Comparison of ENCODE assay signal across 29 cellular contexts in the genomic region with DNA sequence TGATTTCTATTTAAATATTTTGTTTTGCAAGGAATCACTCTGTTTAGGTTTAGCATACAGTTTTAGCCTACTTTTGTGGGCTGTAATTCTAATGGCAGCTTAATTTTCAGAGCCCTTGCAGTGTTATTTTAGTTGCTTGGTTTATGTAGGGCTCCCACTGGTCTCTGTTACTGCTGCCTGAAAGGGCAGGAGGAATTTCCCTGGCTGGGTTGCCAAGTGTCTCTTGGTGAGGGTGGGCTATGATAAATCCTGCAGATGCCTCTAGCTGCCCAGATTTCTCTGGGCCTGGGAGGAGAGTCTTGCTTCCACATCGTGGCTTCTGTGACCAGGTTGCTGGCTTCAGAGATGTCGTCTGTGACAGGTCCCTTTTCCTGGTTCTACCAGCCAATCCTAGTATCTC. TPM values are rescaled to one million over a fixed set of nuclear protein-coding genes. Genes with fewer than 3 reads are reported as not detected.
"Had no signal": no experiment of that assay in that cellular context is flagged by ENCODE, and none has a peak within 500 bp of the region (broad histone marks: within the 10 kb centered on the region; RNA-seq: fewer than 3 reads in every experiment).

No MANE protein-coding gene starts in this region.

- H3K9ac ChIP-seq: SK-N-SH had no signal

- DNase-seq: activated CD4-positive, alpha-beta T cell treated with anti-CD3 and anti-CD28 coated beads for 36 hours; activated CD4-positive, alpha-beta T cell treated with anti-CD3 and anti-CD28 coated beads, Interleukin-2, amount 50 U/mL, for 4 hours; activated CD8-positive, alpha-beta memory T cell treated with anti-CD3 and anti-CD28 coated beads, Interleukin-2, amount 50 U/mL, for 48 hours; activated CD8-positive, alpha-beta T cell treated with anti-CD3 and anti-CD28 coated beads, Interleukin-2, amount 10 ng/mL, durations not matched to agents 7 days and 5 days; activated naive CD4-positive, alpha-beta T cell; activated T-cell treated with anti-CD3 and anti-CD28 coated beads, Interleukin-2, amount 50 U/mL, for 1 hour; aorta; cerebellar nuclear complex; Karpas-422; NCI-H1092; NCI-H1417; NCI-H1694; NCI-H2029; NCI-H2107; NCI-H2171 treated with DMSO at 0.1 percent for 48 hours; NCI-H226; NCI-H510A treated with DMSO at 0.1 percent for 48 hours; NCI-H69; NK-92 treated with Interleukin-12 subunit alpha and Interleukin-12 subunit beta, amount 100 ng/mL, for 24 hours; OCI-M1; Right ventricle myocardium superior; SJCRH30; SK-N-SH; T-helper 1 cell; WERI-Rb-1 had no signal

- H3K27ac Mint-ChIP-seq: activated CD4-positive, alpha-beta T cell treated with anti-CD3 and anti-CD28 coated beads for 36 hours; activated CD8-positive, alpha-beta T cell treated with anti-CD3 and anti-CD28 coated beads, Interleukin-2, amount 10 ng/mL, durations not matched to agents 7 days and 5 days; activated naive CD4-positive, alpha-beta T cell treated with anti-CD3 and anti-CD28 coated beads, Interleukin-2, amount 50 U/mL, for 24 hours had no signal

- ATAC-seq: activated CD4-positive, alpha-beta T cell treated with anti-CD3 and anti-CD28 coated beads for 36 hours; activated CD8-positive, alpha-beta T cell treated with anti-CD3 and anti-CD28 coated beads, Interleukin-2, amount 10 ng/mL, durations not matched to agents 7 days and 5 days; Panc1 had no signal

- H3K4me3 ChIP-seq: SJCRH30 had no signal

- H3K4me3 Mint-ChIP-seq: activated CD4-positive, alpha-beta T cell treated with anti-CD3 and anti-CD28 coated beads for 36 hours; activated CD8-positive, alpha-beta T cell treated with anti-CD3 and anti-CD28 coated beads, Interleukin-2, amount 10 ng/mL, durations not matched to agents 7 days and 5 days; activated naive CD4-positive, alpha-beta T cell treated with anti-CD3 and anti-CD28 coated beads, Interleukin-2, amount 50 U/mL, for 24 hours had no signal

- H3K27ac ChIP-seq: RWPE1, SJCRH30, WERI-Rb-1 had no signal

- H3K36me3 ChIP-seq: SJCRH30, WERI-Rb-1 had no signal

- H3K9me3 ChIP-seq: SJCRH30 had no signal

- H3K4me1 Mint-ChIP-seq: activated naive CD4-positive, alpha-beta T cell treated with anti-CD3 and anti-CD28 coated beads, Interleukin-2, amount 50 U/mL, for 24 hours had no signal

- H3K4me1 ChIP-seq: SJCRH30 had no signal

- H3K4me2 ChIP-seq: SK-N-SH had no signal

RNA-seq across cellular contexts. Expression of a gene that starts 36.2 kb away (rescaled TPM):
- total RNA-seq: aorta, cardiac septum, SJCRH30 had no signal
